Comparison of ENCODE assay signal across 16 cellular contexts in genomic region chr1:161066694-161067093, GRCh38. TPM values are rescaled to one million over a fixed set of nuclear protein-coding genes. Genes with fewer than 3 reads are reported as not detected.
A peak's percentile ranks its signal among the peaks of the same experiment; 100 is the strongest.
DNase-seq lines count a peak whose midpoint lies in the region; ATAC-seq and TF ChIP-seq lines count a peak whose summit lies in the region.
"Had no signal": no experiment of that assay in that cellular context is flagged by ENCODE, and none has a peak within 500 bp of the region (broad histone marks: within the 10 kb centered on the region; RNA-seq: fewer than 3 reads in every experiment).

No MANE protein-coding gene starts in this region.

- peak overlapping the region in 6 of 11 experiments; percentile 6 to 97 (median 93); a peak in 8 of 22 replicates for H3K9ac ChIP-seq in BLaER1 treated with 17β-estradiol and CSF1 and Interleukin-3, amounts not matched to agents 10 nM and 100 nM
- H3K9ac ChIP-seq in DND-41 (ENCODE audit: low read depth, low read length) (no peak overlapping the region), PC-3 (ENCODE audit: low read length) (no peak overlapping the region)

- intact Hi-C loops in PC-3 (cut with micrococcal nuclease): no loop called here

- CTCF ChIA-PET in activated CD4-positive, alpha-beta memory T cell treated with anti-CD3 and anti-CD28 coated beads, Interleukin-2, amount 10 ng/mL, durations not matched to agents 7 days and 5 days (lab: Charles Lee): interaction anchor here (0.6 to 11.4 kb wide), 4 partner anchors 21 to 51 kb away, joined by 3 to 128 read pairs (median 15); partner anchors contain the start of genes KLHDC9 and USF1
- CTCF ChIA-PET in PC-3 (lab: Charles Lee): no interaction called here

- H3K9me3 ChIP-seq in BLaER1 treated with 17β-estradiol and CSF1 and Interleukin-3, amounts not matched to agents 10 nM and 100 nM (replicated peaks in 1 of 11): peaks cover 0 to 9% (median 6%) of the 10 kb centered on the region in 11 experiments; a peak in 5 of 22 replicates
- no peaks in the 10 kb centered on the region for H3K9me3 ChIP-seq in DND-41 (ENCODE audit: insufficient read depth, low read length, severe bottlenecking)
- no peaks in the 10 kb centered on the region for H3K9me3 ChIP-seq in effector memory CD4-positive, alpha-beta T cell (ENCODE audit: control insufficient read depth, low read length)
- H3K9me3 ChIP-seq in PC-3 (ENCODE audit: low read length): no peaks in the 10 kb centered on the region
- H3K9me3 ChIP-seq: right lobe of liver, SJCRH30 had no signal

- H3K4me3 Mint-ChIP-seq in activated CD4-positive, alpha-beta memory T cell treated with anti-CD3 and anti-CD28 coated beads, Interleukin-2, amount 10 ng/mL, durations not matched to agents 7 days and 5 days: peak overlapping the region; percentile 100
- H3K4me3 Mint-ChIP-seq: H9 had no signal

- H3F3A ChIP-seq in PC-3 (ENCODE audit: low read length, unreplicated experiment): no peaks in the 10 kb centered on the region

- peaks cover 32 to 53% (median 47%) of the 10 kb centered on the region in 11 experiments; a peak in 21 of 22 replicates for H3K36me3 ChIP-seq in BLaER1 treated with 17β-estradiol and CSF1 and Interleukin-3, amounts not matched to agents 10 nM and 100 nM
- H3K36me3 ChIP-seq in DND-41 (ENCODE audit: insufficient read depth, low read length) (peaks cover 25% of the 10 kb centered on the region), PC-3 (ENCODE audit: low read depth, low read length) (no peaks in the 10 kb centered on the region)
- H3K36me3 ChIP-seq in effector memory CD4-positive, alpha-beta T cell (ENCODE audit: control insufficient read depth, insufficient read depth, low read length): peaks cover 4% of the 10 kb centered on the region
- H3K36me3 ChIP-seq: right lobe of liver, SJCRH30 had no signal

- H3K27ac ChIP-seq in BLaER1 treated with 17β-estradiol and CSF1 and Interleukin-3, amounts not matched to agents 10 nM and 100 nM: peak overlapping the region in 8 of 11 experiments; percentile 26 to 99 (median 96); a peak in 8 of 22 replicates
- H3K27ac ChIP-seq in DND-41 (ENCODE audit: low read length) (peak overlapping the region; percentile 52; the same call in 1 of the 2 replicates), PC-3 (ENCODE audit: low read length) (no peak overlapping the region)
- peak overlapping the region; percentile 94 for H3K27ac ChIP-seq in effector memory CD4-positive, alpha-beta T cell (ENCODE audit: insufficient read depth, low read length, poor library complexity, severe bottlenecking)
- H3K27ac ChIP-seq: right lobe of liver, SJCRH30 had no signal

- peaks cover 73% of the 10 kb centered on the region for H3K79me2 ChIP-seq in DND-41 (ENCODE audit: insufficient read depth, low read length)
- H3K79me2 ChIP-seq in PC-3 (ENCODE audit: low read length): no peaks in the 10 kb centered on the region

- ATAC-seq in DND-41 (ENCODE audit: insufficient read depth, low read depth) (no peak), PC-3 (no peak)
- ATAC-seq: right lobe of liver had no signal

- POLR2A ChIA-PET in activated CD4-positive, alpha-beta memory T cell treated with anti-CD3 and anti-CD28 coated beads, Interleukin-2, amount 10 ng/mL, durations not matched to agents 7 days and 5 days (lab: Charles Lee): interaction anchor here (1.0 to 8.5 kb wide), 6 partner anchors 9 to 135 kb away, joined by 3 to 293 read pairs (median 36); partner anchors contain the start of genes DEDD, KLHDC9, NDUFS2 and USF1
- POLR2A ChIA-PET in PC-3 (lab: Charles Lee; ENCODE audit: unreplicated experiment): no interaction called here

- peaks cover 67% of the 10 kb centered on the region for H3K4me1 Mint-ChIP-seq in activated CD4-positive, alpha-beta memory T cell treated with anti-CD3 and anti-CD28 coated beads, Interleukin-2, amount 10 ng/mL, durations not matched to agents 7 days and 5 days

- no peak overlapping the region for H2AFZ ChIP-seq in DND-41 (ENCODE audit: low read depth, low read length)
- no peak overlapping the region for H2AFZ ChIP-seq in PC-3 (ENCODE audit: low read length)

- H3K9me2 ChIP-seq in PC-3 (replicated peaks; ENCODE audit: low read length): no peaks in the 10 kb centered on the region

- peak overlapping the region in 6 of 10 experiments; percentile 77 to 97 (median 86); a peak in 11 of 20 replicates for H3K4me3 ChIP-seq in BLaER1 treated with 17β-estradiol and CSF1 and Interleukin-3, amounts not matched to agents 10 nM and 100 nM
- no peak overlapping the region for H3K4me3 ChIP-seq in DND-41 (ENCODE audit: low read depth in 1 of 2, low read length in 2 of 2)
- peak overlapping the region; percentile 33 for H3K4me3 ChIP-seq in effector memory CD4-positive, alpha-beta T cell (ENCODE audit: insufficient read depth, low read depth, low read length, poor library complexity, severe bottlenecking)
- no peak overlapping the region for H3K4me3 ChIP-seq in PC-3 (ENCODE audit: low read length)
- H3K4me3 ChIP-seq: right lobe of liver, SJCRH30 had no signal

- peak overlapping the region; percentile 99 for H3K27ac Mint-ChIP-seq in activated CD4-positive, alpha-beta memory T cell treated with anti-CD3 and anti-CD28 coated beads, Interleukin-2, amount 10 ng/mL, durations not matched to agents 7 days and 5 days
- H3K27ac Mint-ChIP-seq: H9 had no signal

- no peaks in the 10 kb centered on the region for H3K27me3 ChIP-seq in BLaER1 treated with 17β-estradiol and CSF1 and Interleukin-3, amounts not matched to agents 10 nM and 100 nM
- no peaks in the 10 kb centered on the region for H3K27me3 ChIP-seq in DND-41 (ENCODE audit: insufficient read depth, low read length, poor library complexity)
- H3K27me3 ChIP-seq in effector memory CD4-positive, alpha-beta T cell (replicated peaks; ENCODE audit: control insufficient read depth, insufficient read depth, low read length, poor library complexity, severe bottlenecking): no peaks in the 10 kb centered on the region
- no peaks in the 10 kb centered on the region for H3K27me3 ChIP-seq in PC-3 (ENCODE audit: low read length)
- H3K27me3 ChIP-seq: right lobe of liver, SJCRH30 had no signal

- TF ChIP-seq CTCF in DND-41 (IDR thresholded peaks at IDR 0.05; ENCODE audit: borderline replicate concordance, extremely low read depth, low read length, poor library complexity, severe bottlenecking): no peak
- TF ChIP-seq CTCF in PC-3 (conservative IDR thresholded peaks at IDR 0.05; ENCODE audit: low read depth, low read length): no peak

- DNase-seq in DND-41: no peak
- DNase-seq in activated CD4-positive, alpha-beta memory T cell treated with anti-CD3 and anti-CD28 coated beads, Interleukin-2, amount 10 ng/mL, durations not matched to agents 7 days and 5 days: no peak
- DNase-seq in effector memory CD4-positive, alpha-beta T cell: no peak
- DNase-seq in SKM-1 treated with dmso at 0.1 percent for 144 hours (lab: John Stamatoyannopoulos, UW; ENCODE audit: unreplicated experiment): no peak
- DNase-seq in NCI-H1092 (lab: John Stamatoyannopoulos, UW): no peak
- DNase-seq in PC-3: no peak
- DNase-seq in NCI-H1048 (lab: John Stamatoyannopoulos, UW): no peak
- DNase-seq: erythroblast, H9, mammary epithelial cell, nucleus accumbens, right lobe of liver, SJCRH30 had no signal

- H3K4me2 ChIP-seq in BLaER1 treated with 17β-estradiol and CSF1 and Interleukin-3, amounts not matched to agents 10 nM and 100 nM: peak overlapping the region; percentile 88 to 100 (median 98); a peak in 21 of 22 replicates
- peak overlapping the region; percentile 92 for H3K4me2 ChIP-seq in DND-41 (ENCODE audit: insufficient read depth, low read length)
- no peak overlapping the region for H3K4me2 ChIP-seq in PC-3 (ENCODE audit: low read length)

- no peaks in the 10 kb centered on the region for H3K9me3 Mint-ChIP-seq in activated CD4-positive, alpha-beta memory T cell treated with anti-CD3 and anti-CD28 coated beads, Interleukin-2, amount 10 ng/mL, durations not matched to agents 7 days and 5 days
- H3K9me3 Mint-ChIP-seq: H9 had no signal

- H3K27me3 Mint-ChIP-seq in activated CD4-positive, alpha-beta memory T cell treated with anti-CD3 and anti-CD28 coated beads, Interleukin-2, amount 10 ng/mL, durations not matched to agents 7 days and 5 days: no peaks in the 10 kb centered on the region

- no TSS peak for BruUV-seq in PC-3 (replicated peaks; lab: Mats Ljungman, UMichigan)

- peaks cover 0 to 64% (median 53%) of the 10 kb centered on the region in 11 experiments; a peak in 16 of 22 replicates for H4K20me1 ChIP-seq in BLaER1 treated with 17β-estradiol and CSF1 and Interleukin-3, amounts not matched to agents 10 nM and 100 nM
- H4K20me1 ChIP-seq in DND-41 (ENCODE audit: insufficient read depth, low read length) (peaks cover 21% of the 10 kb centered on the region), PC-3 (ENCODE audit: low read length) (no peaks in the 10 kb centered on the region)

- H3K4me1 ChIP-seq in BLaER1 treated with 17β-estradiol and CSF1 and Interleukin-3, amounts not matched to agents 10 nM and 100 nM: peaks cover 49 to 71% (median 62%) of the 10 kb centered on the region in 10 experiments
- H3K4me1 ChIP-seq in DND-41 (ENCODE audit: insufficient read depth, low read length): peaks cover 43% of the 10 kb centered on the region
- H3K4me1 ChIP-seq in effector memory CD4-positive, alpha-beta T cell (ENCODE audit: control insufficient read depth, insufficient read depth, low read length, poor library complexity, severe bottlenecking): peaks cover 58% of the 10 kb centered on the region
- H3K4me1 ChIP-seq in PC-3 (ENCODE audit: insufficient read depth, low read length): no peaks in the 10 kb centered on the region
- H3K4me1 ChIP-seq: right lobe of liver, SJCRH30 had no signal

- peaks cover 64% of the 10 kb centered on the region for H3K36me3 Mint-ChIP-seq in activated CD4-positive, alpha-beta memory T cell treated with anti-CD3 and anti-CD28 coated beads, Interleukin-2, amount 10 ng/mL, durations not matched to agents 7 days and 5 days (ENCODE audit: low read depth)

RNA-seq across cellular contexts. Expression of gene ARHGAP30, which starts 3.0 kb away (rescaled TPM):
- total RNA-seq in activated CD4-positive, alpha-beta memory T cell treated with anti-CD3 and anti-CD28 coated beads, Interleukin-2, amount 10 ng/mL, durations not matched to agents 7 days and 5 days: 100 to 1,000 TPM; 331 to 339 TPM
- 0.12 and 0.55 TPM in 2 replicates for total RNA-seq in PC-3 (2014; rRNA removed)
- total RNA-seq: glomerular endothelial cell had no signal

RNA-seq across cellular contexts. Expression of gene USF1, which starts 20.9 kb away (rescaled TPM):
- 10 to 100 TPM; 67.4 to 68.0 TPM for total RNA-seq in activated CD4-positive, alpha-beta memory T cell treated with anti-CD3 and anti-CD28 coated beads, Interleukin-2, amount 10 ng/mL, durations not matched to agents 7 days and 5 days
- total RNA-seq in PC-3 (2014; rRNA removed): 111 and 113 TPM in 2 replicates

RNA-seq across cellular contexts. Expression of gene NECTIN4, which starts 22.7 kb away (rescaled TPM):
- total RNA-seq in activated CD4-positive, alpha-beta memory T cell treated with anti-CD3 and anti-CD28 coated beads, Interleukin-2, amount 10 ng/mL, durations not matched to agents 7 days and 5 days: not detected
- total RNA-seq in PC-3 (2014; rRNA removed): 6.8 and 7.0 TPM in 2 replicates
- total RNA-seq: right lobe of liver had no signal

RNA-seq across cellular contexts. Expression of gene TSTD1, which starts 27.9 kb away (rescaled TPM):
- 10 to 100 TPM; 56.1 to 63.8 TPM for total RNA-seq in activated CD4-positive, alpha-beta memory T cell treated with anti-CD3 and anti-CD28 coated beads, Interleukin-2, amount 10 ng/mL, durations not matched to agents 7 days and 5 days
- total RNA-seq in PC-3 (2014; rRNA removed): 10.2 and 16.5 TPM in 2 replicates
- total RNA-seq: SJCRH30 had no signal

RNA-seq across cellular contexts. Expression of gene KLHDC9, which starts 31.5 kb away (rescaled TPM):
- 1 to 10 TPM; 1.2 TPM for total RNA-seq in activated CD4-positive, alpha-beta memory T cell treated with anti-CD3 and anti-CD28 coated beads, Interleukin-2, amount 10 ng/mL, durations not matched to agents 7 days and 5 days
- 3.2 and 3.3 TPM in 2 replicates for total RNA-seq in PC-3 (2014; rRNA removed)
- total RNA-seq: Daoy, SJCRH30 had no signal

Comparison
In these comparisons a context has a peak if more than half of its experiments do, and no peak if none do; other contexts are left out.
1. H3K4me3 ChIP-seq: peak in BLaER1 treated with 17β-estradiol and CSF1 and Interleukin-3, amounts not matched to agents 10 nM and 100 nM (6 of 10) and effector memory CD4-positive, alpha-beta T cell (single experiment); none in DND-41 (0 of 2) and PC-3 (single experiment).
2. H3K9ac ChIP-seq: peak in BLaER1 treated with 17β-estradiol and CSF1 and Interleukin-3, amounts not matched to agents 10 nM and 100 nM (6 of 11); none in DND-41 (single experiment) and PC-3 (single experiment).
3. RNA of gene ARHGAP30, which starts 3.0 kb away (total RNA-seq): 331 to 339 TPM in activated CD4-positive, alpha-beta memory T cell treated with anti-CD3 and anti-CD28 coated beads, Interleukin-2, amount 10 ng/mL, durations not matched to agents 7 days and 5 days; 0.12 to 0.55 TPM in PC-3; every median in the first group is over 100 times any median in the second.